18 cellular contexts compared by ENCODE assay signal in the genomic region with DNA sequence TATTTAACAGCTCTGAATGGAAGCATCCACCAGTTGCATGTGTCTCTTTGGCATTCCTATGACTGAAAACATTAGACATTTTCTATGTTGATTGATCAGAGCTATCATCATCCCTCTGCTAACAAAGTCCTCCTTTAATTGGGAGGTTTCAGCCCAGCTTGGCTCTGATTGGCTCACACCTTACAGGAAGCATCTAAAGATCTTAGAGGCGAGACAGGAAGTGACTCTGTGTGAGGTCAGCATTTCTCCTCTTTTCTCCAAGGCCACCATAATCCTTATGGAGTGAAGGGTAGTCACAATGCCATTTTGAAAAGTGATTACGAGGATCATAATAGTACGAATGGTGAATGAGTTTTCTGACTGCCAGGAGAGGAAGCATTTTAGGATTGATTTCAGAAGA.
"Had no signal": no experiment of that assay in that cellular context is flagged by ENCODE, and none has a peak within 500 bp of the region (broad histone marks: within the 10 kb centered on the region; RNA-seq: fewer than 3 reads in every experiment).

No MANE protein-coding gene starts in this region.

- DNase-seq: activated CD4-positive, alpha-beta T cell treated with anti-CD3 and anti-CD28 coated beads, Interleukin-2, amount 50 U/mL, for 4 hours; activated effector memory CD4-positive, alpha-beta T cell treated with anti-CD3 and anti-CD28 coated beads, Interleukin-2, amount 50 U/mL, for 16 hours; activated naive CD4-positive, alpha-beta T cell treated with anti-CD3 and anti-CD28 coated beads, Interleukin-2, amount 50 U/mL, for 16 hours; activated T-cell treated with anti-CD3 and anti-CD28 coated beads, Interleukin-2, amount 50 U/mL, for 72 hours; dorsolateral prefrontal cortex; endodermal cell; gastrocnemius medialis; heart right ventricle; left lung; mammary epithelial cell; nephron progenitor cell; right cardiac atrium; stimulated activated CD4-positive, alpha-beta T cell treated with anti-CD3 and anti-CD28 coated beads, Interleukin-2, amount 100 ng/mL, for 48 hours; stimulated activated naive CD8-positive, alpha-beta T cell treated with anti-CD3 and anti-CD28 coated beads, Interleukin-15, amount 100 ng/mL, for 72 hours; trophoblast cell had no signal

- H3K9me3 Mint-ChIP-seq: activated T-cell treated with anti-CD3 and anti-CD28 coated beads, Interleukin-2, amount 50 U/mL, for 72 hours; endodermal cell; nephron progenitor cell; stimulated activated naive CD8-positive, alpha-beta T cell treated with anti-CD3 and anti-CD28 coated beads, Interleukin-15, amount 100 ng/mL, for 72 hours had no signal

- H3K9me3 ChIP-seq: gastrocnemius medialis, heart right ventricle, left lung, prostate gland, suprapubic skin had no signal

- H3K4me3 Mint-ChIP-seq: activated T-cell treated with anti-CD3 and anti-CD28 coated beads, Interleukin-2, amount 50 U/mL, for 72 hours; endodermal cell; nephron progenitor cell; stimulated activated naive CD8-positive, alpha-beta T cell treated with anti-CD3 and anti-CD28 coated beads, Interleukin-15, amount 100 ng/mL, for 72 hours had no signal

- H3K4me3 ChIP-seq: dorsolateral prefrontal cortex, gastrocnemius medialis, heart right ventricle, left lung, prostate gland, skin epidermis, suprapubic skin had no signal

- H3K4me1 ChIP-seq: gastrocnemius medialis, heart right ventricle, left lung, prostate gland, suprapubic skin had no signal

- H3K27ac ChIP-seq: dorsolateral prefrontal cortex, gastrocnemius medialis, heart right ventricle, left lung, prostate gland, skin epidermis, suprapubic skin had no signal

- H3K4me1 Mint-ChIP-seq: nephron progenitor cell; stimulated activated naive CD8-positive, alpha-beta T cell treated with anti-CD3 and anti-CD28 coated beads, Interleukin-15, amount 100 ng/mL, for 72 hours had no signal

- H3K27ac Mint-ChIP-seq: activated T-cell treated with anti-CD3 and anti-CD28 coated beads, Interleukin-2, amount 50 U/mL, for 72 hours; endodermal cell; nephron progenitor cell had no signal

- H3K36me3 ChIP-seq: gastrocnemius medialis, heart right ventricle, left lung, prostate gland, suprapubic skin had no signal

- ATAC-seq: activated T-cell treated with anti-CD3 and anti-CD28 coated beads, Interleukin-2, amount 50 U/mL, for 72 hours; gastrocnemius medialis; heart right ventricle; left lung; right cardiac atrium; stimulated activated naive CD8-positive, alpha-beta T cell treated with anti-CD3 and anti-CD28 coated beads, Interleukin-15, amount 100 ng/mL, for 72 hours had no signal
